14 cellular contexts compared by ENCODE assay signal in the genomic region with DNA sequence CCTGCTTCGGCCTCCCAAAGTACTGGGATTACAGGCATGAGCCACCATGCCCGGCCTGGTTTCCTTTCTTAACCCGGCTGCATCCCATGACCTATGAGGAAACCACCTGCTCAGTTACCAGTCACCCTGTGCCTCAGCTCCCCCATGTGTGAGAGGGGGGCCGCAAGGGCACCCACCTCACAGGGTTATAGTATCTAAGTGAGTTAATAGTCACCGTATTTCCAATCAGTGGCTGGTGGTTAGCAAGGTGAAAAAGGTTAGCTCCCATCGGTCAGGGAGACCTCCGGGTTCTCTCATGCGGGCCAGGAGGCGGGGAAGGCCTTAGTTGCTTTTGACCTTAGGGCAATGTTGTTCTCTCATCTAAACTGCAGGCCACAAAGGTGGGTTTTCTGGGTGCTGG. TPM values are rescaled to one million over a fixed set of nuclear protein-coding genes. Genes with fewer than 3 reads are reported as not detected.
A peak's percentile ranks its signal among the peaks of the same experiment; 100 is the strongest.
DNase-seq lines count a peak whose midpoint lies in the region; ATAC-seq and TF ChIP-seq lines count a peak whose summit lies in the region.
"Had no signal": no experiment of that assay in that cellular context is flagged by ENCODE, and none has a peak within 500 bp of the region (broad histone marks: within the 10 kb centered on the region; RNA-seq: fewer than 3 reads in every experiment).

No MANE protein-coding gene starts in this region.

- H3K9me3 ChIP-seq in HUES64 (ENCODE audit: insufficient read depth, low read depth, low read length) (no peaks in the 10 kb centered on the region), ectodermal cell (ENCODE audit: control insufficient read depth, low read length) (no peaks in the 10 kb centered on the region)

- H3K36me3 ChIP-seq in HUES64 (ENCODE audit: insufficient read depth, low read length): peaks cover 19% of the 10 kb centered on the region
- H3K36me3 ChIP-seq in ectodermal cell (ENCODE audit: control insufficient read depth, insufficient read depth, low read length): peaks cover 9% of the 10 kb centered on the region

- peak overlapping the region; percentile 25 for H3K4me3 Mint-ChIP-seq in mesothelial cell of epicardium
- no peak overlapping the region for H3K4me3 Mint-ChIP-seq in activated T-helper 17 cell treated with anti-CD3 and anti-CD28 coated beads, Interleukin-2, amount 50 U/mL, for 72 hours

- DNase-seq in mesothelial cell of epicardium (ENCODE audit: low spot score in 2 of 2, unreplicated experiment in 2 of 2): no peak
- DNase-seq in activated effector memory CD4-positive, alpha-beta T cell treated with anti-CD3 and anti-CD28 coated beads, Interleukin-2, amount 50 U/mL, for 16 hours: no peak
- DNase-seq in HUDEP-2 (lab: John Stamatoyannopoulos, UW; ENCODE audit: unreplicated experiment in 76 of 76): no peak
- DNase-seq: activated gamma-delta T cell treated with Interleukin-2 at 50 U/mL for 16 hours; naive B cell; NCI-H526; stimulated activated CD4-positive, alpha-beta T cell treated with anti-CD3 and anti-CD28 coated beads, Interleukin-2, amount 100 ng/mL, for 48 hours had no signal

- no peak overlapping the region for H3K4me3 ChIP-seq in HUES64 (ENCODE audit: low read length)
- H3K4me3 ChIP-seq in ectodermal cell (ENCODE audit: insufficient read depth, low read depth, low read length): no peak overlapping the region

- H3K27me3 ChIP-seq in HUES64 (ENCODE audit: insufficient read depth, low read length): no peaks in the 10 kb centered on the region
- H3K27me3 ChIP-seq in ectodermal cell (ENCODE audit: control insufficient read depth, insufficient read depth, low read length, poor library complexity, severe bottlenecking): no peaks in the 10 kb centered on the region

- H3K36me3 Mint-ChIP-seq in mesothelial cell of epicardium: peaks cover 10% of the 10 kb centered on the region
- no peaks in the 10 kb centered on the region for H3K36me3 Mint-ChIP-seq in activated T-helper 17 cell treated with anti-CD3 and anti-CD28 coated beads, Interleukin-2, amount 50 U/mL, for 72 hours (ENCODE audit: low read depth)
- H3K36me3 Mint-ChIP-seq: naive B cell had no signal

- 70% methylated on average over 9 of the region's 9 CpGs for WGBS in HUES64
- 84 to 87% methylated on average over 9 of the region's 9 CpGs for WGBS in ectodermal cell, 2 experiments

- peaks cover 60% of the 10 kb centered on the region for H3K4me1 ChIP-seq in HUES64 (ENCODE audit: insufficient read depth, low read length)
- peaks cover 50% of the 10 kb centered on the region for H3K4me1 ChIP-seq in ectodermal cell (ENCODE audit: control insufficient read depth, insufficient read depth, low read length)

- H3K27ac ChIP-seq in HUES64 (ENCODE audit: low read depth, low read length) (peak overlapping the region; percentile 89), ectodermal cell (ENCODE audit: insufficient read depth, low read depth, low read length, poor library complexity, severe bottlenecking) (peak overlapping the region; percentile 47), temporal lobe (ENCODE audit: low read depth, low read length) (peak overlapping the region; percentile 61)

- H3K9me3 Mint-ChIP-seq in mesothelial cell of epicardium: no peaks in the 10 kb centered on the region
- no peaks in the 10 kb centered on the region for H3K9me3 Mint-ChIP-seq in activated T-helper 17 cell treated with anti-CD3 and anti-CD28 coated beads, Interleukin-2, amount 50 U/mL, for 72 hours
- H3K9me3 Mint-ChIP-seq: naive B cell had no signal

- no peaks in the 10 kb centered on the region for H3K27me3 Mint-ChIP-seq in mesothelial cell of epicardium (ENCODE audit: low read depth)
- no peaks in the 10 kb centered on the region for H3K27me3 Mint-ChIP-seq in activated T-helper 17 cell treated with anti-CD3 and anti-CD28 coated beads, Interleukin-2, amount 50 U/mL, for 72 hours

- H3K4me1 Mint-ChIP-seq in mesothelial cell of epicardium: peaks cover 59% of the 10 kb centered on the region
- no peaks in the 10 kb centered on the region for H3K4me1 Mint-ChIP-seq in activated T-helper 17 cell treated with anti-CD3 and anti-CD28 coated beads, Interleukin-2, amount 50 U/mL, for 72 hours

- peak overlapping the region; percentile 33 for H3K9ac ChIP-seq in HUES64 (ENCODE audit: low read depth, low read length)

- no peak for TF ChIP-seq CTCF in mesothelial cell of epicardium (IDR thresholded peaks at IDR 0.05; ENCODE audit: unreplicated experiment)

- no peak for ATAC-seq in GM19463 (IDR thresholded peaks at IDR 0.05; ENCODE audit: unreplicated experiment)
- ATAC-seq in activated T-helper 17 cell treated with anti-CD3 and anti-CD28 coated beads, Interleukin-2, amount 50 U/mL, for 72 hours (replicated peaks): no peak

- peak overlapping the region; percentile 86 for H3K27ac Mint-ChIP-seq in mesothelial cell of epicardium
- no peak overlapping the region for H3K27ac Mint-ChIP-seq in activated T-helper 17 cell treated with anti-CD3 and anti-CD28 coated beads, Interleukin-2, amount 50 U/mL, for 72 hours

RNA-seq across cellular contexts. Expression of gene LRP1, which starts 6.7 kb away (rescaled TPM):
- 30.2 TPM for polyA plus RNA-seq in HUES64 (2013, experiment 1 of 2)
- polyA plus RNA-seq in HUES64 (2013, experiment 2 of 2): 32.8 TPM
- polyA plus RNA-seq in ectodermal cell (2013, experiment 1 of 4): 50.3 TPM
- 72.1 TPM for polyA plus RNA-seq in ectodermal cell (2013, experiment 2 of 4)
- polyA plus RNA-seq in ectodermal cell (2013, experiment 3 of 4): 49.3 TPM
- polyA plus RNA-seq in ectodermal cell (2013, experiment 4 of 4): 64.2 TPM
- total RNA-seq in mesothelial cell of epicardium (229 to 253 TPM (median 243 TPM) in 3 replicates), temporal lobe (116 TPM)
- total RNA-seq in activated T-helper 17 cell treated with anti-CD3 and anti-CD28 coated beads, Interleukin-2, amount 50 U/mL, for 72 hours: 10 to 100 TPM in 1 of 2 donors, 1 to 10 TPM in 1; 2.4 to 20.2 TPM

RNA-seq across cellular contexts. Expression of gene LRP1-AS, which starts 12.5 kb away (rescaled TPM):
- not detected for polyA plus RNA-seq in HUES64 (2013, experiment 1 of 2)
- not detected for polyA plus RNA-seq in HUES64 (2013, experiment 2 of 2)
- not detected for polyA plus RNA-seq in ectodermal cell (2013, experiment 1 of 4)
- not detected for polyA plus RNA-seq in ectodermal cell (2013, experiment 2 of 4)
- not detected for polyA plus RNA-seq in ectodermal cell (2013, experiment 3 of 4)
- polyA plus RNA-seq in ectodermal cell (2013, experiment 4 of 4): not detected
- not detected in 3 replicates for total RNA-seq in mesothelial cell of epicardium
- total RNA-seq in temporal lobe: not detected
- not detected for total RNA-seq in activated T-helper 17 cell treated with anti-CD3 and anti-CD28 coated beads, Interleukin-2, amount 50 U/mL, for 72 hours
- total RNA-seq: cerebellum, subcutaneous adipose tissue had no signal

RNA-seq across cellular contexts. Expression of gene STAT6, which starts 23.8 kb away (rescaled TPM):
- polyA plus RNA-seq in HUES64 (2013, experiment 1 of 2): 24.3 TPM
- 28.5 TPM for polyA plus RNA-seq in HUES64 (2013, experiment 2 of 2)
- 37.1 TPM for polyA plus RNA-seq in ectodermal cell (2013, experiment 1 of 4)
- polyA plus RNA-seq in ectodermal cell (2013, experiment 2 of 4): 30.5 TPM
- 23.2 TPM for polyA plus RNA-seq in ectodermal cell (2013, experiment 3 of 4)
- polyA plus RNA-seq in ectodermal cell (2013, experiment 4 of 4): 26.4 TPM
- total RNA-seq in mesothelial cell of epicardium: 151 to 167 TPM (median 160 TPM) in 3 replicates
- total RNA-seq in temporal lobe: 4.9 TPM
- 100 to 1,000 TPM; 177 to 332 TPM for total RNA-seq in activated T-helper 17 cell treated with anti-CD3 and anti-CD28 coated beads, Interleukin-2, amount 50 U/mL, for 72 hours

RNA-seq across cellular contexts. Expression of gene NAB2, which starts 46.0 kb away (rescaled TPM):
- 16.1 TPM for polyA plus RNA-seq in HUES64 (2013, experiment 1 of 2)
- polyA plus RNA-seq in HUES64 (2013, experiment 2 of 2): 20.5 TPM
- 40.2 TPM for polyA plus RNA-seq in ectodermal cell (2013, experiment 1 of 4)
- polyA plus RNA-seq in ectodermal cell (2013, experiment 2 of 4): 37.0 TPM
- polyA plus RNA-seq in ectodermal cell (2013, experiment 3 of 4): 30.3 TPM
- polyA plus RNA-seq in ectodermal cell (2013, experiment 4 of 4): 35.0 TPM
- total RNA-seq in mesothelial cell of epicardium (52.7 to 53.7 TPM (median 52.9 TPM) in 3 replicates), temporal lobe (16.0 TPM)
- 10 to 100 TPM; 20.6 to 61.4 TPM for total RNA-seq in activated T-helper 17 cell treated with anti-CD3 and anti-CD28 coated beads, Interleukin-2, amount 50 U/mL, for 72 hours

RNA-seq across cellular contexts. Expression of gene NEMP1, which starts 56.4 kb away (rescaled TPM):
- 20.3 TPM for polyA plus RNA-seq in HUES64 (2013, experiment 1 of 2)
- 22.6 TPM for polyA plus RNA-seq in HUES64 (2013, experiment 2 of 2)
- polyA plus RNA-seq in ectodermal cell (2013, experiment 1 of 4): 41.2 TPM
- polyA plus RNA-seq in ectodermal cell (2013, experiment 2 of 4): 39.3 TPM
- polyA plus RNA-seq in ectodermal cell (2013, experiment 3 of 4): 31.8 TPM
- polyA plus RNA-seq in ectodermal cell (2013, experiment 4 of 4): 33.9 TPM
- total RNA-seq in mesothelial cell of epicardium (19.7 to 23.2 TPM (median 21.8 TPM) in 3 replicates), temporal lobe (6.1 TPM)
- total RNA-seq in activated T-helper 17 cell treated with anti-CD3 and anti-CD28 coated beads, Interleukin-2, amount 50 U/mL, for 72 hours: 100 to 1,000 TPM in 1 of 2 donors, 10 to 100 TPM in 1; 62.3 to 117 TPM

Comparison
In these comparisons a context has a peak if more than half of its experiments do, and no peak if none do; other contexts are left out.
1. RNA of gene STAT6, which starts 23.8 kb away (total RNA-seq): 177 to 332 TPM in activated T-helper 17 cell treated with anti-CD3 and anti-CD28 coated beads, Interleukin-2, amount 50 U/mL, for 72 hours and 151 to 167 TPM in mesothelial cell of epicardium; 4.9 TPM in temporal lobe (single experiment); every median in the first group is over 10 times any median in the second.
2. Peak in every context shown above with its lines, with median percentiles within 50 percentile points of each other: H3K27ac ChIP-seq.